In genomic region chr19:34041922-34042521, GRCh38 we compare ENCODE assay signal across 9 cellular contexts.
A peak's percentile ranks its signal among the peaks of the same experiment; 100 is the strongest.
DNase-seq lines count a peak whose midpoint lies in the region; ATAC-seq, FAIRE-seq and TF ChIP-seq lines count a peak whose summit lies in the region.
"Had no signal": no experiment of that assay in that cellular context is flagged by ENCODE, and none has a peak within 500 bp of the region (broad histone marks: within the 10 kb centered on the region; RNA-seq: fewer than 3 reads in every experiment).

No MANE protein-coding gene starts in this region.

- H3K4me1 Mint-ChIP-seq in astrocyte (ENCODE audit: low read depth, unreplicated experiment), result no peaks in the 10 kb centered on the region

- H3K4me3 ChIP-seq in astrocyte (ENCODE audit: insufficient read depth, low read depth, low read length), result no peak overlapping the region
- H3K4me3 ChIP-seq: SK-N-MC had no signal

- peak; percentile 47 for TF ChIP-seq CTCF in astrocyte (IDR thresholded peaks at IDR 0.05; ENCODE audit: insufficient read depth, low read depth, low read length)

- no peak for ATAC-seq in GM19395 (IDR thresholded peaks at IDR 0.05; ENCODE audit: unreplicated experiment)

- FAIRE-seq in astrocyte (lab: Jason Lieb, UNC), result no peak

- no peak overlapping the region for H2AFZ ChIP-seq in astrocyte (ENCODE audit: low read depth, low read length)

- H3K27ac Mint-ChIP-seq in astrocyte (ENCODE audit: unreplicated experiment), result no peak overlapping the region

- H3K79me2 ChIP-seq in astrocyte (ENCODE audit: insufficient read depth, low read length), result no peaks in the 10 kb centered on the region

- H3K27me3 Mint-ChIP-seq in astrocyte (ENCODE audit: low read depth, unreplicated experiment), result peaks cover 17% of the 10 kb centered on the region

- no peaks in the 10 kb centered on the region for H3K36me3 Mint-ChIP-seq in astrocyte (ENCODE audit: low read depth, unreplicated experiment)

- H4K20me1 ChIP-seq in astrocyte (ENCODE audit: insufficient read depth, low read length), result no peaks in the 10 kb centered on the region

- H3K4me1 ChIP-seq in astrocyte (ENCODE audit: insufficient read depth, low read length), result no peaks in the 10 kb centered on the region

- no peaks in the 10 kb centered on the region for H3K36me3 ChIP-seq in astrocyte (ENCODE audit: insufficient read depth, low read length)

- H3K4me2 ChIP-seq in astrocyte (ENCODE audit: low read length), result no peak overlapping the region

- peak; percentile 43 for DNase-seq in COLO668 (lab: John Stamatoyannopoulos, UW; ENCODE audit: unreplicated experiment)
- peak; percentile 60 for DNase-seq in HuH-7 (ENCODE audit: low spot score)
- DNase-seq in T-helper 9 cell, result peak; percentile 65
- no peak for DNase-seq in astrocyte (ENCODE audit: low read depth)
- DNase-seq in iPS DF 4.7 (ENCODE audit: extremely low read depth, low spot score), result peak; percentile 25
- peak; percentile 56 to 73 for DNase-seq in stimulated activated CD4-positive, alpha-beta T cell treated with anti-CD3 and anti-CD28 coated beads, Interleukin-15, amount 100 ng/mL, for 48 hours (ENCODE audit: low read depth in 2 of 2)
- no peak for DNase-seq in NCI-H1105 treated with DMSO at 0.1 percent for 48 hours (lab: John Stamatoyannopoulos, UW)

- H3K9me3 Mint-ChIP-seq in astrocyte (ENCODE audit: unreplicated experiment), result peaks cover 4% of the 10 kb centered on the region

- no peaks in the 10 kb centered on the region for H3K27me3 ChIP-seq in astrocyte (ENCODE audit: insufficient read depth, low read length)

- H3K9me3 ChIP-seq in astrocyte (ENCODE audit: insufficient read depth, low read depth, low read length), result no peaks in the 10 kb centered on the region

- H3K9ac ChIP-seq in astrocyte (ENCODE audit: low read length), result no peak overlapping the region

- H3K4me3 Mint-ChIP-seq in astrocyte (ENCODE audit: unreplicated experiment), result no peak overlapping the region

- H3K27ac ChIP-seq in astrocyte (ENCODE audit: low read depth, low read length), result no peak overlapping the region
- H3K27ac ChIP-seq: SK-N-MC had no signal

Comparison
In these comparisons a context has a peak if more than half of its experiments do, and no peak if none do; other contexts are left out.
1. DNase-seq: peak in COLO668 (single experiment), HuH-7 (single experiment), T-helper 9 cell (single experiment), iPS DF 4.7 (single experiment) and stimulated activated CD4-positive, alpha-beta T cell treated with anti-CD3 and anti-CD28 coated beads, Interleukin-15, amount 100 ng/mL, for 48 hours (2 of 2); none in astrocyte (single experiment) and NCI-H1105 treated with DMSO at 0.1 percent for 48 hours (single experiment).